Comparison of ENCODE assay signal across 22 cellular contexts in genomic region chr11:34464591-34465036, GRCh38. TPM values are rescaled to one million over a fixed set of nuclear protein-coding genes. Genes with fewer than 3 reads are reported as not detected.
DNase-seq lines count a peak whose midpoint lies in the region; ATAC-seq, FAIRE-seq and TF ChIP-seq lines count a peak whose summit lies in the region.
"Had no signal": no experiment of that assay in that cellular context is flagged by ENCODE, and none has a peak within 500 bp of the region (broad histone marks: within the 10 kb centered on the region; RNA-seq: fewer than 3 reads in every experiment).

No MANE protein-coding gene starts in this region.

- no peak for TF ChIP-seq POLR2A in GM12891 (IDR thresholded peaks at IDR 0.05; ENCODE audit: low read depth, low read length)

- FAIRE-seq in GM12891 (lab: Jason Lieb, UNC), result no peak
- FAIRE-seq: HTR-8/SVneo had no signal

- in situ Hi-C loops in KBM-7 (cut with MboI; ENCODE audit: low pct_unique_long_range_greater_than_20kb, low sequenced_read_pairs), result no loop called here
- in situ Hi-C loops in SK-MEL-5 (cut with HindIII; ENCODE audit: low pct_unique_long_range_greater_than_20kb, low sequenced_read_pairs), result no loop called here

- DNase-seq in CD1c-positive myeloid dendritic cell (ENCODE audit: extremely low spot score), result peak; percentile 72
- peak; percentile 89 for DNase-seq in KBM-7
- DNase-seq in SK-MEL-5 (ENCODE audit: low read depth, low spot score), result peak; percentile 63
- DNase-seq in left lobe of liver (ENCODE audit: low spot score), result no peak
- DNase-seq in effector CD8-positive, alpha-beta T cell (lab: John Stamatoyannopoulos, UW), result no peak
- no peak for DNase-seq in GM12891 (ENCODE audit: insufficient read length, low spot score)
- no peak for DNase-seq in hypothalamus (lab: John Stamatoyannopoulos, UW)
- DNase-seq in HuH-7 (ENCODE audit: low spot score), result no peak
- DNase-seq: activated CD4-positive, alpha-beta T cell treated with anti-CD3 and anti-CD28 coated beads for 4 hours; activated gamma-delta T cell; effector memory CD4-positive, alpha-beta T cell; head of caudate nucleus; naive thymus-derived CD8-positive, alpha-beta T cell; NCI-H187 treated with DMSO at 0.1 percent for 48 hours; SJCRH30; stimulated activated CD4-positive, alpha-beta T cell treated with anti-CD3 and anti-CD28 coated beads, Interleukin-4, amount 100 ng/mL, for 24 hours; substantia nigra; T1000 had no signal

- peak; percentile 34 for ATAC-seq in left lobe of liver
- ATAC-seq: naive thymus-derived CD8-positive, alpha-beta T cell had no signal

TF ChIP-seq in GM12891, 5 proteins besides CTCF, POLR2A, EP300 and RAD21:
- no peak for TF ChIP-seq SPI1 (IDR thresholded peaks at IDR 0.05; ENCODE audit: low read depth, low read length)
- no peak for TF ChIP-seq PAX5 (IDR thresholded peaks at IDR 0.05; ENCODE audit: insufficient read depth, low read length, severe bottlenecking)
- no peak for TF ChIP-seq TAF1 (IDR thresholded peaks at IDR 0.05; ENCODE audit: low read depth, low read length)
- TF ChIP-seq POU2F2 (IDR thresholded peaks at IDR 0.05; ENCODE audit: low read depth, low read length), result no peak
- no peak for TF ChIP-seq POLR2AphosphoS5 (IDR thresholded peaks at IDR 0.05; ENCODE audit: low read depth, low read length)

RNA-seq across cellular contexts. Expression of gene CAT, which starts 25.9 kb away (rescaled TPM):
- total RNA-seq in SK-MEL-5 (2014; rRNA removed; shearing (Covaris generic)), result 101 and 105 TPM in 2 replicates
- polyA plus RNA-seq in SK-MEL-5 (2015; cell fraction: cytosol; rRNA removed), result 92.9 and 117 TPM in 2 replicates
- 104 and 132 TPM in 2 replicates for polyA plus RNA-seq in SK-MEL-5 (2015; cell fraction: nucleus; rRNA removed)
- total RNA-seq in left lobe of liver, result 363 TPM
- polyA plus RNA-seq in GM12891 (2012; ENCODE audit: low read depth, missing spikeins), result 18.7 TPM

RNA-seq across cellular contexts. Expression of gene ELF5, which starts 49.0 kb away (rescaled TPM):
- not detected in 2 replicates for total RNA-seq in SK-MEL-5 (2014; rRNA removed; shearing (Covaris generic))
- not detected in 2 replicates for polyA plus RNA-seq in SK-MEL-5 (2015; cell fraction: cytosol; rRNA removed)
- polyA plus RNA-seq in SK-MEL-5 (2015; cell fraction: nucleus; rRNA removed), result not detected in 2 replicates
- total RNA-seq in left lobe of liver, result 0.10 TPM
- polyA plus RNA-seq in GM12891 (2012; ENCODE audit: low read depth, missing spikeins), result not detected
- total RNA-seq: aorta; MCF 10A; naive thymus-derived CD8-positive, alpha-beta T cell; SJCRH30; vagina had no signal
- polyA plus RNA-seq: aorta; naive thymus-derived CD8-positive, alpha-beta T cell had no signal

Comparison
In these comparisons a context has a peak if more than half of its experiments do, and no peak if none do; other contexts are left out.
1. DNase-seq: peak in CD1c-positive myeloid dendritic cell (single experiment), KBM-7 (single experiment) and SK-MEL-5 (single experiment); none in left lobe of liver (single experiment), effector CD8-positive, alpha-beta T cell (single experiment), GM12891 (single experiment), hypothalamus (0 of 51) and HuH-7 (single experiment).